ENCODE assay signal across 1 cellular context in the genomic region with DNA sequence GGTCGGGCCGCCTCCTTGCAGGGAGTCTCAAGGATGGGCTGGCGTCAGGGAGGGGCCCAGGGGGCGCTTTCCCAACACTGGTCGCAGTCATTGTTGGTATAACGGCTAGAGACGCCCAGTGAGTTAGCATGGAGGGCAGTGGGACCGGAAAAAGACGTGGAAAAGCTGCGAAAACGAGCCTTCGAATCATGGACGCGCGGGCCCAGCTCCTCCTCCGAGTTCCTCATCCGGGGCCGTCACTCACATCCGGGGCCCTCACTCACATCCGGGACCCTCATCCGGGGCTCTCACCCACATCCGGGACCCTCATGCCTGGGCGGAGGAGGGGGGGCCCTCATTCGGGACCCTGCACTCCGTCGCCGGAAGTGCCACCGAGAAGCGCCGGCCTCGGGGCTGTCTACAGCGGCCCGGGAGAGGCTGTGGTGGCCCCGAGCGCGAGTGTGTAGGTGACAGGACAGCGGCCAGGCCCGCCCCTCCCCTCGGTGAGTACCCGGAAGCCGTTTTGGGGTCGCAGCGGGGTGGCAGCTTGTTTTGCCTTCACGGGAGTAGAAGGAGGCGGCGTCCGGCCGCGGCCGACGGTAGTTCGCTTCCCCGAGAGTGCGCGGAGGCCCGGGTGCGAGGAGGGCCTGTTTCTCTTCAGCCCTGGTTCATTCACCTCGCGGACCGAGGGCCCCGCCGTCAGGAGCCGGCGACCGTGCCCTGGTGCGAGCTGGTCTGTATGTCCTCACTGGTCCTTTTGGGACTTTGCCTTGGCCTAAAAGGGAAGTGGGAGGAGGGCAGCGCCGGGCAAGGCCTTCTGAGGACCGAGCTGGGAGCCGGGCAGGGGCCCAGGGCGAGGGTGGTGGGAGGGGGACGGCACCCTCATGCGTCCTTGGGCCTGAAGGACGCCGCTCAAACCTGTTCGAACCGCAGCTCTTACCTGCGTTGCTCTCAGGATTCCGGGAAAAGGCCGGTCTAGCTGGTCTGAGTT.
TF ChIP-seq lines count a peak whose summit lies in the region.

A gene with protein sequence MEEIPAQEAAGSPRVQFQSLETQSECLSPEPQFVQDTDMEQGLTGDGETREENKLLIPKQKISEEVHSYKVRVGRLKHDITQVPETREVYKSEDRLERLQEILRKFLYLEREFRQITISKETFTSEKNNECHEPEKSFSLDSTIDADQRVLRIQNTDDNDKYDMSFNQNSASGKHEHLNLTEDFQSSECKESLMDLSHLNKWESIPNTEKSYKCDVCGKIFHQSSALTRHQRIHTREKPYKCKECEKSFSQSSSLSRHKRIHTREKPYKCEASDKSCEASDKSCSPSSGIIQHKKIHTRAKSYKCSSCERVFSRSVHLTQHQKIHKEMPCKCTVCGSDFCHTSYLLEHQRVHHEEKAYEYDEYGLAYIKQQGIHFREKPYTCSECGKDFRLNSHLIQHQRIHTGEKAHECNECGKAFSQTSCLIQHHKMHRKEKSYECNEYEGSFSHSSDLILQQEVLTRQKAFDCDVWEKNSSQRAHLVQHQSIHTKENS (plus strand): TSS at position 337 of the 970 bp plus-strand sequence. CDS start 1,918 bp downstream, outside the sequence.

TF ChIP-seq in HepG2, 621 proteins besides CTCF, POLR2A, EP300 and RAD21 (continued from another document and continues in another):
- TF ChIP-seq ZBTB4 (CRISPR knock-in tag; IDR thresholded peaks at IDR 0.05; ENCODE audit: borderline replicate concordance) (0 out of 2 replicates have a peak, but pooled peaks have one; percentile 44), FIP1L1 (IDR thresholded peaks at IDR 0.05; ENCODE audit: borderline replicate concordance, insufficient read depth, low read depth, low read length) (0 out of 2 replicates have a peak, but pooled peaks have one; percentile 35), ZBTB43 (CRISPR knock-in tag; conservative IDR thresholded peaks at IDR 0.05) (peak; percentile 51), ZNF235 (CRISPR knock-in tag; IDR thresholded peaks at IDR 0.05; ENCODE audit: borderline replicate concordance) (0 out of 2 replicates have a peak, but pooled peaks have one; percentile 55), ZNF234 (CRISPR knock-in tag; conservative IDR thresholded peaks at IDR 0.05) (0 out of 2 replicates have a peak, but pooled peaks have one; percentile 35), ATF2 (CRISPR knock-in tag; IDR thresholded peaks at IDR 0.05) (0 out of 2 replicates have a peak, but pooled peaks have one; percentile 21), E2F5 (CRISPR knock-in tag; conservative IDR thresholded peaks at IDR 0.05) (0 out of 2 replicates have a peak, but pooled peaks have one; percentile 15), ETV6 (CRISPR knock-in tag; conservative IDR thresholded peaks at IDR 0.05) (peak; percentile 55; the same call in 1 of the 2 replicates), NAIF1 (CRISPR knock-in tag; IDR thresholded peaks at IDR 0.05; ENCODE audit: borderline replicate concordance) (0 out of 2 replicates have a peak, but pooled peaks have one; percentile 66), ARID4A (CRISPR knock-in tag; IDR thresholded peaks at IDR 0.05; ENCODE audit: borderline replicate concordance) (peak; percentile 89), ZNF263 (CRISPR knock-in tag; IDR thresholded peaks at IDR 0.05) (0 out of 2 replicates have a peak, but pooled peaks have one; percentile 42), ZNF546 (CRISPR knock-in tag; conservative IDR thresholded peaks at IDR 0.05) (0 out of 2 replicates have a peak, but pooled peaks have one; percentile 72), ZNF687 (CRISPR knock-in tag; IDR thresholded peaks at IDR 0.05) (peak; percentile 94), IRX3 (CRISPR knock-in tag; IDR thresholded peaks at IDR 0.05; ENCODE audit: borderline replicate concordance, low read depth) (0 out of 2 replicates have a peak, but pooled peaks have one; percentile 32), RXRB (CRISPR knock-in tag; IDR thresholded peaks at IDR 0.05; ENCODE audit: borderline replicate concordance) (no peak), FLYWCH1 (CRISPR knock-in tag; IDR thresholded peaks at IDR 0.05) (no peak), ZNF264 (CRISPR knock-in tag; IDR thresholded peaks at IDR 0.05) (no peak), MXD3 (CRISPR knock-in tag; IDR thresholded peaks at IDR 0.05) (peak; percentile 23), MIER3 (CRISPR knock-in tag; IDR thresholded peaks at IDR 0.05; ENCODE audit: borderline replicate concordance) (peak; percentile 18; the same call in 1 of the 2 replicates), SSRP1 (CRISPR knock-in tag; IDR thresholded peaks at IDR 0.05) (peak; percentile 69; the same call in 1 of the 2 replicates), ZFX (CRISPR knock-in tag; IDR thresholded peaks at IDR 0.05; ENCODE audit: low read depth) (peak; percentile 97), ZSCAN9 (CRISPR knock-in tag; IDR thresholded peaks at IDR 0.05; ENCODE audit: borderline replicate concordance) (peak; percentile 85), ZKSCAN8 (CRISPR knock-in tag; IDR thresholded peaks at IDR 0.05; ENCODE audit: borderline replicate concordance) (0 out of 2 replicates have a peak, but pooled peaks have one; percentile 2), ZC3H4 (CRISPR knock-in tag; IDR thresholded peaks at IDR 0.05; ENCODE audit: borderline replicate concordance) (peak; percentile 30; the same call in 1 of the 2 replicates), ZNF567 (CRISPR knock-in tag; IDR thresholded peaks at IDR 0.05; ENCODE audit: borderline replicate concordance) (no peak; the same call in 1 of the 2 replicates), ZFY (CRISPR knock-in tag; IDR thresholded peaks at IDR 0.05) (peak; percentile 95), TBP (CRISPR knock-in tag; IDR thresholded peaks at IDR 0.05) (no peak), ZNF709 (CRISPR knock-in tag; IDR thresholded peaks at IDR 0.05) (peak; percentile 45; the same call in 1 of the 2 replicates)
- TF ChIP-seq, protein P1, sequence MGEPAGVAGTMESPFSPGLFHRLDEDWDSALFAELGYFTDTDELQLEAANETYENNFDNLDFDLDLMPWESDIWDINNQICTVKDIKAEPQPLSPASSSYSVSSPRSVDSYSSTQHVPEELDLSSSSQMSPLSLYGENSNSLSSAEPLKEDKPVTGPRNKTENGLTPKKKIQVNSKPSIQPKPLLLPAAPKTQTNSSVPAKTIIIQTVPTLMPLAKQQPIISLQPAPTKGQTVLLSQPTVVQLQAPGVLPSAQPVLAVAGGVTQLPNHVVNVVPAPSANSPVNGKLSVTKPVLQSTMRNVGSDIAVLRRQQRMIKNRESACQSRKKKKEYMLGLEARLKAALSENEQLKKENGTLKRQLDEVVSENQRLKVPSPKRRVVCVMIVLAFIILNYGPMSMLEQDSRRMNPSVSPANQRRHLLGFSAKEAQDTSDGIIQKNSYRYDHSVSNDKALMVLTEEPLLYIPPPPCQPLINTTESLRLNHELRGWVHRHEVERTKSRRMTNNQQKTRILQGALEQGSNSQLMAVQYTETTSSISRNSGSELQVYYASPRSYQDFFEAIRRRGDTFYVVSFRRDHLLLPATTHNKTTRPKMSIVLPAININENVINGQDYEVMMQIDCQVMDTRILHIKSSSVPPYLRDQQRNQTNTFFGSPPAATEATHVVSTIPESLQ (CRISPR knock-in tag; conservative IDR thresholded peaks at IDR 0.05): no peak
